Comparison of ENCODE assay signal across 8 cellular contexts in genomic region chr6:166512567-166512966, GRCh38.
A peak's percentile ranks its signal among the peaks of the same experiment; 100 is the strongest.
DNase-seq lines count a peak whose midpoint lies in the region; ATAC-seq and TF ChIP-seq lines count a peak whose summit lies in the region.

No MANE protein-coding gene starts in this region.

- H3K4me1 Mint-ChIP-seq in IgD-negative memory B cell, result peaks cover 8 to 10% (median 10%) of the 10 kb centered on the region in 3 donors

- peaks cover 2% of the 10 kb centered on the region for H3K36me3 Mint-ChIP-seq in IgD-negative memory B cell

- TF ChIP-seq CTCF in GM12872 (IDR thresholded peaks at IDR 0.05; ENCODE audit: insufficient read depth, low read depth, low read length), result peak; percentile 43; the same call in 2 of the 3 replicates

- peak overlapping the region; percentile 21 to 85 (median 22) for H3K27ac Mint-ChIP-seq in IgD-negative memory B cell

- ATAC-seq in GM21515 (IDR thresholded peaks at IDR 0.05; ENCODE audit: unreplicated experiment), result peak; percentile 92

- peaks cover 0 to 3% (median 0%) of the 10 kb centered on the region in 3 donors for H3K9me3 Mint-ChIP-seq in IgD-negative memory B cell

- DNase-seq in effector CD4-positive, alpha-beta T cell, result peak; percentile 8
- no peak for DNase-seq in effector CD8-positive, alpha-beta T cell (lab: John Stamatoyannopoulos, UW)
- DNase-seq in COR-L47 (lab: John Stamatoyannopoulos, UW) (no peak), NCI-H446 (lab: John Stamatoyannopoulos, UW) (no peak), NCI-H2171 (lab: John Stamatoyannopoulos, UW) (no peak)

- H3K4me3 Mint-ChIP-seq in IgD-negative memory B cell, result peak overlapping the region in 3 of 4 donors; percentile 1 to 82 (median 40)

- peaks cover 1% of the 10 kb centered on the region for H3K27me3 Mint-ChIP-seq in IgD-negative memory B cell
